15 cellular contexts compared by ENCODE assay signal in the genomic region with DNA sequence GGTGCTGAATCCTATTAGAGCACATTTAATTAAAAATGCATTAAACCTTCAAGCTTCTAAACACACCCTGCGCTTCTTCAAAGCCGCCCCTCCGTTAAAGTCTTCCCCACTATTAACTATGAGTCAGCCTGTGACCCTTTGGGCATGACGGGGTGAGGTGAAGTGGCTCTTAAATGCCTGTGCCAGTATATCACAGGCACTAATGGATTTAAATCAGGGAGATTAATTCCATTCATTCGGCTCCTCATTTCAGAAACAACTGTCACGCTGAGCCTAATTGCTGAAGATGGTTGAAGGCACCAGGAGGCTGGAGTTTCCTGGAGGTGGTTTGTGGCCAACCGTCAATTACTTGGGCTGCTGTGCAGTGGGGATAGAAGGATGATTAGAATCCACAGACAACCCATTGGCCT.
A peak's percentile ranks its signal among the peaks of the same experiment; 100 is the strongest.
DNase-seq lines count a peak whose midpoint lies in the region; ATAC-seq, FAIRE-seq and TF ChIP-seq lines count a peak whose summit lies in the region.
"Had no signal": no experiment of that assay in that cellular context is flagged by ENCODE, and none has a peak within 500 bp of the region (broad histone marks: within the 10 kb centered on the region; RNA-seq: fewer than 3 reads in every experiment).

No MANE protein-coding gene starts in this region.

- POLR2A ChIA-PET in K562 (lab: Yijun Ruan, JAX), result no interaction called here
- POLR2A ChIA-PET in CD8-positive, alpha-beta memory T cell (lab: Charles Lee), result no interaction called here

- no peak for TF ChIP-seq RAD21 in K562 (CRISPR knock-in tag; conservative IDR thresholded peaks at IDR 0.05 in 1 of 2, IDR thresholded peaks at IDR 0.05 in 1 of 2)

- no peak for FAIRE-seq in K562 (lab: Jason Lieb, UNC)

- CTCF ChIA-PET in K562 (lab: Yijun Ruan, JAX; ENCODE audit: low intra/inter-chr PET ratio), result no interaction called here
- CTCF ChIA-PET in CD8-positive, alpha-beta memory T cell (lab: Charles Lee), result no interaction called here

- H3K4me2 ChIP-seq in K562 (ENCODE audit: insufficient read depth, low read length), result peak overlapping the region; percentile 65; the same call in 1 of the 2 replicates
- peak overlapping the region; percentile 61 for H3K4me2 ChIP-seq in osteoblast (ENCODE audit: insufficient read depth, low read length)

- no peak overlapping the region for H3K27ac Mint-ChIP-seq in CD8-positive, alpha-beta memory T cell

- H3K9me3 ChIP-seq in K562 (replicated peaks; ENCODE audit: control insufficient read depth, insufficient read depth, low read depth, low read length), result no peaks in the 10 kb centered on the region
- no peaks in the 10 kb centered on the region for H3K9me3 ChIP-seq in osteoblast (ENCODE audit: low read depth, low read length)
- no peaks in the 10 kb centered on the region for H3K9me3 ChIP-seq in CD8-positive, alpha-beta memory T cell (ENCODE audit: low read length)
- H3K9me3 ChIP-seq: gastroesophageal sphincter, right atrium auricular region, thoracic aorta had no signal

- no peaks in the 10 kb centered on the region for H3K9me1 ChIP-seq in K562 (ENCODE audit: control insufficient read depth, insufficient read depth, low read length)

- H2AFZ ChIP-seq in K562 (ENCODE audit: low read depth, low read length) (peak overlapping the region; percentile 89), osteoblast (ENCODE audit: low read length) (no peak overlapping the region)

- TF ChIP-seq POLR2A in K562 (conservative IDR thresholded peaks at IDR 0.05), result no peak

- peaks cover 2 to 3% of the 10 kb centered on the region in 2 donors for H3K27me3 Mint-ChIP-seq in CD8-positive, alpha-beta memory T cell

- H3K36me3 Mint-ChIP-seq in CD8-positive, alpha-beta memory T cell, result no peaks in the 10 kb centered on the region

- H3K79me2 ChIP-seq in K562 (ENCODE audit: control insufficient read depth, insufficient read depth, low read length) (no peaks in the 10 kb centered on the region), osteoblast (ENCODE audit: insufficient read depth, low read length) (no peaks in the 10 kb centered on the region)

- intact Hi-C loops in K562 (cut with micrococcal nuclease), result no loop called here

- peaks cover 0 to 5% (median 0%) of the 10 kb centered on the region in 5 donors for H3K9me3 Mint-ChIP-seq in CD8-positive, alpha-beta memory T cell

- H3K9ac ChIP-seq in K562 (ENCODE audit: insufficient read depth in 1 of 2, low read depth in 2 of 2, low read length in 2 of 2), result no peak overlapping the region; a peak in 1 of 4 replicates

- no peak overlapping the region for H3K4me3 Mint-ChIP-seq in CD8-positive, alpha-beta memory T cell

- 69% methylated on average over 7 of the region's 7 CpGs for WGBS in K562 (ENCODE audit: insufficient coverage, low coverage, missing lambda C conversion rate)

- DNase-seq in DMS79 treated with DMSO at 0.1 percent for 48 hours (lab: John Stamatoyannopoulos, UW), result peak; percentile 8
- peak; percentile 56 for DNase-seq in NCI-H1105 (lab: John Stamatoyannopoulos, UW)
- no peak for DNase-seq in K562 (ENCODE audit: extremely low read depth in 1 of 4, low spot score in 3 of 4)
- DNase-seq in osteoblast (ENCODE audit: insufficient read length, low spot score, missing footprints), result no peak
- DNase-seq in cortex of kidney (lab: John Stamatoyannopoulos, UW), result no peak
- DNase-seq in ecto neural progenitor cell (ENCODE audit: low spot score), result no peak
- no peak for DNase-seq in GM19238 (ENCODE audit: insufficient read length, low spot score)
- no peak for DNase-seq in CD8-positive, alpha-beta memory T cell
- DNase-seq: activated effector memory CD4-positive, alpha-beta T cell treated with anti-CD3 and anti-CD28 coated beads, Interleukin-2, amount 50 U/mL, for 16 hours; SIG-M5 had no signal

- H3K4me3 ChIP-seq in K562 (no peak overlapping the region), osteoblast (ENCODE audit: insufficient read depth, low read length) (no peak overlapping the region)
- no peak overlapping the region for H3K4me3 ChIP-seq in CD8-positive, alpha-beta memory T cell (ENCODE audit: low read length)
- H3K4me3 ChIP-seq: gastroesophageal sphincter, lung, right atrium auricular region had no signal

- H3K4me1 ChIP-seq in K562 (replicated peaks in 1 of 2; ENCODE audit: control insufficient read depth in 2 of 2, insufficient read depth in 2 of 2, low read length in 2 of 2), result peaks cover 0 to 25% of the 10 kb centered on the region in 2 experiments; a peak in 4 of 5 replicates
- H3K4me1 ChIP-seq in osteoblast (ENCODE audit: insufficient read depth, low read length), result peaks cover 25% of the 10 kb centered on the region
- H3K4me1 ChIP-seq in CD8-positive, alpha-beta memory T cell (ENCODE audit: insufficient read depth, low read length), result no peaks in the 10 kb centered on the region

- H4K20me1 ChIP-seq in K562 (replicated peaks; ENCODE audit: control insufficient read depth, insufficient read depth, low read length) (no peaks in the 10 kb centered on the region), osteoblast (ENCODE audit: insufficient read depth, low read length) (no peaks in the 10 kb centered on the region)

- peaks cover 0 to 4% (median 0%) of the 10 kb centered on the region in 3 donors for H3K4me1 Mint-ChIP-seq in CD8-positive, alpha-beta memory T cell

- TF ChIP-seq EP300 in K562 (IDR thresholded peaks at IDR 0.05; ENCODE audit: low read length), result no peak

- H3K27me3 ChIP-seq in K562 (ENCODE audit: control insufficient read depth in 2 of 2, insufficient read depth in 2 of 2, low read length in 2 of 2), result no peaks in the 10 kb centered on the region; a peak in 1 of 5 replicates
- H3K27me3 ChIP-seq in osteoblast (ENCODE audit: insufficient read depth, low read length), result no peaks in the 10 kb centered on the region
- no peaks in the 10 kb centered on the region for H3K27me3 ChIP-seq in CD8-positive, alpha-beta memory T cell (ENCODE audit: insufficient read depth, low read length, poor library complexity, severe bottlenecking)
- H3K27me3 ChIP-seq: right atrium auricular region had no signal

- ATAC-seq in K562, result no peak

- in situ Hi-C loops in K562 (cut with MboI), result no loop called here

- BruUV-seq in K562 (replicated peaks; lab: Mats Ljungman, UMichigan), result no TSS peak

- TF ChIP-seq CTCF in K562 (IDR thresholded peaks at IDR 0.05 in 2 of 3, conservative IDR thresholded peaks at IDR 0.05 in 1 of 3; ENCODE audit: insufficient read depth in 2 of 3, low read depth in 1 of 3, low read length in 3 of 3) (no peak), osteoblast (IDR thresholded peaks at IDR 0.05; ENCODE audit: extremely low read depth, low read depth, low read length) (no peak)

- H3K27ac ChIP-seq in K562 (ENCODE audit: extremely low read depth, low read depth, low read length) (peak overlapping the region; percentile 75), osteoblast (ENCODE audit: low read depth, low read length) (no peak overlapping the region)
- H3K27ac ChIP-seq in CD8-positive, alpha-beta memory T cell (ENCODE audit: low read depth, low read length), result no peak overlapping the region
- H3K27ac ChIP-seq: coronary artery, gastroesophageal sphincter, right atrium auricular region had no signal

- H3K36me3 ChIP-seq in K562 (ENCODE audit: control insufficient read depth, insufficient read depth, low read length) (no peaks in the 10 kb centered on the region), osteoblast (ENCODE audit: insufficient read depth, low read length) (no peaks in the 10 kb centered on the region)
- no peaks in the 10 kb centered on the region for H3K36me3 ChIP-seq in CD8-positive, alpha-beta memory T cell (ENCODE audit: insufficient read depth, low read length)
- H3K36me3 ChIP-seq: gastroesophageal sphincter, right atrium auricular region, thoracic aorta had no signal

TF ChIP-seq in K562, 482 proteins besides CTCF, POLR2A, EP300 and RAD21 (continues in another document):
- TF ChIP-seq RBM15 (IDR thresholded peaks at IDR 0.05; ENCODE audit: insufficient read depth, low read length) (no peak), SMAD4 (CRISPR knock-in tag; conservative IDR thresholded peaks at IDR 0.05) (no peak), PHF8 (IDR thresholded peaks at IDR 0.05; ENCODE audit: borderline replicate concordance, low read length) (no peak), CC2D1A (IDR thresholded peaks at IDR 0.05) (no peak), ZNF766 (CRISPR knock-in tag; conservative IDR thresholded peaks at IDR 0.05) (no peak), ZC3H4 (CRISPR knock-in tag; IDR thresholded peaks at IDR 0.05; ENCODE audit: borderline replicate concordance) (no peak), MCM5 (IDR thresholded peaks at IDR 0.05; ENCODE audit: low read depth) (no peak), ETS2 (tag; IDR thresholded peaks at IDR 0.05; ENCODE audit: borderline replicate concordance, poor library complexity, severe bottlenecking) (no peak), MYBL2 (IDR thresholded peaks at IDR 0.05; ENCODE audit: low read depth) (no peak), MYBL2 (CRISPR knock-in tag; IDR thresholded peaks at IDR 0.05; ENCODE audit: borderline replicate concordance) (no peak), SNIP1 (IDR thresholded peaks at IDR 0.05; ENCODE audit: low read depth) (no peak)
- TF ChIP-seq, protein P1, sequence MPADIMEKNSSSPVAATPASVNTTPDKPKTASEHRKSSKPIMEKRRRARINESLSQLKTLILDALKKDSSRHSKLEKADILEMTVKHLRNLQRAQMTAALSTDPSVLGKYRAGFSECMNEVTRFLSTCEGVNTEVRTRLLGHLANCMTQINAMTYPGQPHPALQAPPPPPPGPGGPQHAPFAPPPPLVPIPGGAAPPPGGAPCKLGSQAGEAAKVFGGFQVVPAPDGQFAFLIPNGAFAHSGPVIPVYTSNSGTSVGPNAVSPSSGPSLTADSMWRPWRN (IDR thresholded peaks at IDR 0.05; ENCODE audit: low read depth), result no peak
- TF ChIP-seq, protein P2, sequence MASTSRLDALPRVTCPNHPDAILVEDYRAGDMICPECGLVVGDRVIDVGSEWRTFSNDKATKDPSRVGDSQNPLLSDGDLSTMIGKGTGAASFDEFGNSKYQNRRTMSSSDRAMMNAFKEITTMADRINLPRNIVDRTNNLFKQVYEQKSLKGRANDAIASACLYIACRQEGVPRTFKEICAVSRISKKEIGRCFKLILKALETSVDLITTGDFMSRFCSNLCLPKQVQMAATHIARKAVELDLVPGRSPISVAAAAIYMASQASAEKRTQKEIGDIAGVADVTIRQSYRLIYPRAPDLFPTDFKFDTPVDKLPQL (IDR thresholded peaks at IDR 0.05; ENCODE audit: extremely low read depth, insufficient read length), result no peak

Comparison
In these comparisons a context has a peak if more than half of its experiments do, and no peak if none do; other contexts are left out.
1. DNase-seq: peak in DMS79 treated with DMSO at 0.1 percent for 48 hours (single experiment) and NCI-H1105 (single experiment); none in K562 (0 of 4), osteoblast (single experiment), cortex of kidney (single experiment), ecto neural progenitor cell (single experiment), GM19238 (single experiment) and CD8-positive, alpha-beta memory T cell (0 of 5).